In genomic region chr2:148978736-148979135, GRCh38 we compare ENCODE assay signal across 16 cellular contexts. TPM values are rescaled to one million over a fixed set of nuclear protein-coding genes. Genes with fewer than 3 reads are reported as not detected.
A peak's percentile ranks its signal among the peaks of the same experiment; 100 is the strongest.
DNase-seq lines count a peak whose midpoint lies in the region; ATAC-seq and TF ChIP-seq lines count a peak whose summit lies in the region.
"Had no signal": no experiment of that assay in that cellular context is flagged by ENCODE, and none has a peak within 500 bp of the region (broad histone marks: within the 10 kb centered on the region; RNA-seq: fewer than 3 reads in every experiment).

No MANE protein-coding gene starts in this region.

- H3K4me3 Mint-ChIP-seq in nephron, result no peak overlapping the region
- no peak overlapping the region for H3K4me3 Mint-ChIP-seq in natural killer cell
- H3K4me3 Mint-ChIP-seq: activated CD8-positive, alpha-beta T cell treated with anti-CD3 and anti-CD28 coated beads, Interleukin-2, amount 10 ng/mL, durations not matched to agents 7 days and 5 days; activated T-helper 1 cell treated with anti-CD3 and anti-CD28 coated beads, Interleukin-12 subunit alpha, Interleukin-12 subunit beta, Interleukin-2, Interleukin-4 antibody, amounts not matched to agents 30 ng/mL and 10 ng/mL and 1 ng/mL, durations not matched to agents 14 hours and 24 hours and 36 hours; immature natural killer cell; memory B cell had no signal

- H3K27me3 Mint-ChIP-seq in nephron (ENCODE audit: low read depth) (peaks cover 8% of the 10 kb centered on the region), natural killer cell (ENCODE audit: low read depth in 2 of 2) (no peaks in the 10 kb centered on the region)
- H3K27me3 Mint-ChIP-seq: memory B cell had no signal

- H2AFZ ChIP-seq in GM23248, result no peak overlapping the region

- no peak for TF ChIP-seq POLR2A in spleen (IDR thresholded peaks at IDR 0.05)

- TF ChIP-seq CTCF in dorsolateral prefrontal cortex (IDR thresholded peaks at IDR 0.05 in 54 of 56, conservative IDR thresholded peaks at IDR 0.05 in 2 of 56; ENCODE audit: low read depth in 1 of 56, partially characterized antibody in 56 of 56) (no peak), nephron (IDR thresholded peaks at IDR 0.05; ENCODE audit: unreplicated experiment in 3 of 3) (no peak), natural killer cell (IDR thresholded peaks at IDR 0.05) (no peak), spleen (IDR thresholded peaks at IDR 0.05 in 8 of 11, conservative IDR thresholded peaks at IDR 0.05 in 3 of 11) (no peak)

- H3K36me3 ChIP-seq in GM23248 (ENCODE audit: low read depth) (no peaks in the 10 kb centered on the region), spleen (peaks cover 0 to 4% (median 0%) of the 10 kb centered on the region in 6 donors)

- H3K4me1 Mint-ChIP-seq in nephron (peaks cover 20% of the 10 kb centered on the region), natural killer cell (peaks cover 6 to 7% of the 10 kb centered on the region in 2 donors)

- WGBS in GM23248 (ENCODE audit: low coverage in 1 of 2, low lambda C conversion rate in 2 of 2, missing lambda C conversion rate in 2 of 2), 2 experiments, result 0 to 3% methylated on average over 2 of the region's 2 CpGs
- 36 to 69% (median 48%) methylated on average over 2 of the region's 2 CpGs for WGBS in spleen, 5 donors

- H3K27me3 ChIP-seq in GM23248 (replicated peaks; ENCODE audit: insufficient read depth), result peaks cover 6% of the 10 kb centered on the region
- H3K27me3 ChIP-seq in dorsolateral prefrontal cortex, result no peaks in the 10 kb centered on the region
- H3K27me3 ChIP-seq in spleen (replicated peaks in 1 of 7), result no peaks in the 10 kb centered on the region

- H3K4me3 ChIP-seq in GM23248 (no peak overlapping the region), dorsolateral prefrontal cortex (no peak overlapping the region), spleen (no peak overlapping the region)

- H4K20me1 ChIP-seq in GM23248 (ENCODE audit: insufficient read depth), result no peaks in the 10 kb centered on the region

- H3K4me2 ChIP-seq in GM23248 (ENCODE audit: unreplicated experiment), result no peak overlapping the region

- no peak for ATAC-seq in HG03565 (IDR thresholded peaks at IDR 0.05; ENCODE audit: unreplicated experiment)
- no peak for ATAC-seq in natural killer cell
- ATAC-seq: activated CD8-positive, alpha-beta T cell treated with anti-CD3 and anti-CD28 coated beads, Interleukin-2, amount 10 ng/mL, durations not matched to agents 7 days and 5 days had no signal

- H3K27ac ChIP-seq in GM23248 (no peak overlapping the region), dorsolateral prefrontal cortex (peak overlapping the region in 54 of 59 donors; percentile 3 to 88 (median 52)), spleen (no peak overlapping the region)

- H3F3A ChIP-seq in GM23248 (ENCODE audit: insufficient read depth), result no peaks in the 10 kb centered on the region

- no peaks in the 10 kb centered on the region for H3K9me2 ChIP-seq in GM23248 (ENCODE audit: insufficient read depth)

- H3K36me3 Mint-ChIP-seq in nephron (ENCODE audit: low read depth) (peaks cover 20% of the 10 kb centered on the region), natural killer cell (no peaks in the 10 kb centered on the region)
- H3K36me3 Mint-ChIP-seq: immature natural killer cell had no signal

- intact Hi-C loops in dorsolateral prefrontal cortex (cut with DNase I) (loop anchor here in 1 of 2 donors (10.0 kb wide), 1 partner anchor 104 kb away; the partner anchor contains the start of gene KIF5C), natural killer cell (cut with micrococcal nuclease) (no loop called here), spleen (cut with DNase I; ENCODE audit: low total_unique reads) (no loop called here)

- peak overlapping the region; percentile 12 to 64 (median 42) for H3K27ac Mint-ChIP-seq in nephron
- H3K27ac Mint-ChIP-seq in natural killer cell, result no peak overlapping the region
- H3K27ac Mint-ChIP-seq: activated CD8-positive, alpha-beta T cell treated with anti-CD3 and anti-CD28 coated beads, Interleukin-2, amount 10 ng/mL, durations not matched to agents 7 days and 5 days; activated T-helper 1 cell treated with anti-CD3 and anti-CD28 coated beads, Interleukin-12 subunit alpha, Interleukin-12 subunit beta, Interleukin-2, Interleukin-4 antibody, amounts not matched to agents 30 ng/mL and 10 ng/mL and 1 ng/mL, durations not matched to agents 14 hours and 24 hours and 36 hours; immature natural killer cell; memory B cell had no signal

- H3K9me3 Mint-ChIP-seq in nephron (no peaks in the 10 kb centered on the region), natural killer cell (no peaks in the 10 kb centered on the region)
- H3K9me3 Mint-ChIP-seq: activated T-helper 1 cell treated with anti-CD3 and anti-CD28 coated beads, Interleukin-12 subunit alpha, Interleukin-12 subunit beta, Interleukin-2, Interleukin-4 antibody, amounts not matched to agents 30 ng/mL and 10 ng/mL and 1 ng/mL, durations not matched to agents 14 hours and 24 hours and 36 hours; immature natural killer cell; memory B cell had no signal

- peak; percentile 22 for DNase-seq in GM23248
- DNase-seq in NCI-H446 treated with DMSO at 0.1 percent for 48 hours (lab: John Stamatoyannopoulos, UW), result peak; percentile 77
- DNase-seq in dorsolateral prefrontal cortex, result no peak
- no peak for DNase-seq in NCI-H82 (lab: John Stamatoyannopoulos, UW)
- DNase-seq in natural killer cell, result no peak
- no peak for DNase-seq in spleen
- DNase-seq: activated CD8-positive, alpha-beta T cell treated with anti-CD3 and anti-CD28 coated beads, Interleukin-2, amount 10 ng/mL, durations not matched to agents 7 days and 5 days; AML-193; immature natural killer cell; NCI-H2029 treated with DMSO at 0.1 percent for 48 hours; NCI-H526 treated with DMSO at 0.1 percent for 48 hours had no signal

- in situ Hi-C loops in GM23248 (cut with MboI), result loop anchor here (10.0 to 25.0 kb wide), 2 partner anchors 344 to 991 kb away; no protein-coding TSS in a partner anchor

- H3K9ac ChIP-seq in GM23248, result no peak overlapping the region

- H3K79me2 ChIP-seq in GM23248 (ENCODE audit: insufficient read depth), result no peaks in the 10 kb centered on the region

- H3K9me3 ChIP-seq in GM23248 (ENCODE audit: low read depth) (no peaks in the 10 kb centered on the region), spleen (no peaks in the 10 kb centered on the region)

- H3K4me1 ChIP-seq in GM23248 (ENCODE audit: insufficient read depth) (no peaks in the 10 kb centered on the region), spleen (peaks cover 0 to 7% (median 0%) of the 10 kb centered on the region in 6 donors)

RNA-seq across cellular contexts. Expression of gene LYPD6B, which starts 59.8 kb away (rescaled TPM):
- total RNA-seq in GM23248 (2014; rRNA removed; shearing (Covaris generic)), result 3.9 and 6.8 TPM in 2 replicates
- polyA plus RNA-seq in GM23248 (2016; fragmentation: Nextera tagmentation; extraction: Ambion mirVana) (11.4 and 11.5 TPM in 2 replicates), spleen (1 to 10 TPM; 1.2 to 3.5 (median 2.7) TPM)
- total RNA-seq in dorsolateral prefrontal cortex (1 to 10 TPM in 118 of 120 experiments, under 1 TPM in 2; 0.46 to 6.9 (median 2.8) TPM), natural killer cell (not detected), spleen (1 to 10 TPM in 6 of 7 donors, under 1 TPM in 1; 0.46 to 3.5 (median 1.6) TPM)
- total RNA-seq: activated CD8-positive, alpha-beta T cell treated with anti-CD3 and anti-CD28 coated beads, Interleukin-2, amount 10 ng/mL, durations not matched to agents 7 days and 5 days; activated T-helper 1 cell treated with anti-CD3 and anti-CD28 coated beads, Interleukin-12 subunit alpha, Interleukin-12 subunit beta, Interleukin-2, Interleukin-4 antibody, amounts not matched to agents 30 ng/mL and 10 ng/mL and 1 ng/mL, durations not matched to agents 14 hours and 24 hours and 36 hours; endothelial cell of umbilical vein had no signal
- polyA plus RNA-seq: endothelial cell of umbilical vein, immature natural killer cell had no signal

Comparison
In these comparisons a context has a peak if more than half of its experiments do, and no peak if none do; other contexts are left out.
1. DNase-seq: peak in GM23248 (single experiment) and NCI-H446 treated with DMSO at 0.1 percent for 48 hours (single experiment); none in dorsolateral prefrontal cortex (0 of 10), NCI-H82 (single experiment), natural killer cell (single experiment) and spleen (single experiment).
2. H3K27ac ChIP-seq: peak in dorsolateral prefrontal cortex (54 of 59); none in GM23248 (single experiment) and spleen (0 of 8).
3. H3K27ac Mint-ChIP-seq: peak in nephron (3 of 3); none in natural killer cell (0 of 2).